8 cellular contexts compared by ENCODE assay signal in the genomic region with DNA sequence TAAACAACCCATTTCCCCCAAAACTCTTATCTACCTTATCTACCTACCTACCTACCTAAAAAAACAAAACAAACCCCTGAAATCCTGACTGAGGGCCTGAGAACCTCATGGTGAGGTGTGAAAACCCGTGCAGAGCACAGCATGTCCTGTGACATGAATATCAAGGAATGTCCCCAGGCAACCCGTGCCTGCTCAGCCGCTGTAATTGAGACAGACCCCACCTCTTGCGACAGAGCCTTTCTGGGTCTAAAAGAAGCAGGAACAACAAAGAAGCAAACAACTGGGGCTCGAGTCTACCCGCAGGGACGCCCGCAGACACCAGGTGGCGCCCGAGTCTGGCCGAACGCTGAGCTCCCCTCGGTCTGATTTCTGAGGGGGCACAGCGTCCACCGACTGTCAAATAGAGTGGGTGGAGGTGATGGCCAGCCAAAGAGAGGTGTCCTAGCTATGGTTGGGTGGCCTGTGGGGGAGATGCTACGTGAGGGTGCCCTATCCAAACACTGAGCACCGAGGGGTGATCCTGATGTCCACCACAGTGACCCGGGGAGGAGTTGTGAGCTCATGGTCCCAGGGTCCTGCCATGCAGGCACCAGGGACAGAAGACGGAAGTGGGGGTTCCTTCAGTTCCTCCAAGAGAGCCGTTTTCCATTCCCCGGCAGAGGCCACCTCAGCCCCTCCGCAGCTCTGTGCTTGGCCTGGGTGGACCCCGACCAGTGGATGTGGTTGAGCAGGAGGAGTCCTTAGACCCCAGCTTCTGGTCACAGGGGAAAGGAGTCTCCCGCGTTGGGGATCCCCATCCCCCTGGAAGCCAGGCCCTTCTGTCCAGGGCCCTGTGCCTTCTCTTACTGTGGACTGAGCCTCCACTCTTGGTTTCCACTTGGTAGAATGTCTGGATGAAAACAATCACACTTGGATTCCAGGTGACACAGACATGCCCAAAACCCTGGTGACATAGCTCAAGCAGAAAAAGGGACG.
DNase-seq lines count a peak whose midpoint lies in the region; ATAC-seq and TF ChIP-seq lines count a peak whose summit lies in the region.

No MANE protein-coding gene starts in this region.

- no peak overlapping the region for H3K4me3 Mint-ChIP-seq in naive B cell

- intact Hi-C loops in PC-9 (cut with micrococcal nuclease; ENCODE audit: unreplicated experiment), result loop anchor here (1.0 kb wide), 4 partner anchors 180 to 953 kb away; no protein-coding TSS in a partner anchor

- H3K9me3 Mint-ChIP-seq in naive B cell, result peaks cover 0 to 5% (median 2%) of the 10 kb centered on the region in 7 donors

- H3K36me3 ChIP-seq in PC-9 (ENCODE audit: low read depth), result no peaks in the 10 kb centered on the region

- no peaks in the 10 kb centered on the region for H3K9me3 ChIP-seq in PC-9 (ENCODE audit: insufficient read depth, low read depth)

- ATAC-seq in HG03520 (IDR thresholded peaks at IDR 0.05; ENCODE audit: unreplicated experiment), result peak; percentile 50
- peak; percentile 28 to 52 for ATAC-seq in naive B cell (ENCODE audit: low read depth in 2 of 2)
- no peak for ATAC-seq in GM21423 (IDR thresholded peaks at IDR 0.05; ENCODE audit: unreplicated experiment)

- TF ChIP-seq CTCF in PC-9 (conservative IDR thresholded peaks at IDR 0.05), result peak; percentile 98

- no peaks in the 10 kb centered on the region for H3K36me3 Mint-ChIP-seq in naive B cell

- peak overlapping the region; percentile 34; the same call in 1 of the 2 replicates for H3K27ac ChIP-seq in PC-9

- H3K27ac Mint-ChIP-seq in naive B cell, result peak overlapping the region in 2 of 6 donors; percentile 15 to 94

- H2AFZ ChIP-seq in PC-9, result peak overlapping the region; percentile 64

- H3K9me2 ChIP-seq in PC-9 (ENCODE audit: insufficient read depth), result no peaks in the 10 kb centered on the region

- H3K4me3 ChIP-seq in PC-9, result no peak overlapping the region

- H3K4me2 ChIP-seq in PC-9, result peak overlapping the region; percentile 47

- DNase-seq in GF-D8 (lab: John Stamatoyannopoulos, UW), result peak; percentile 34
- peak; percentile 77 to 79 for DNase-seq in PC-9
- peak; percentile 65 for DNase-seq in activated T-cell treated with anti-CD3 and anti-CD28 coated beads for 24 hours (ENCODE audit: low read depth)
- peak; percentile 38 to 63 for DNase-seq in erythroblast (lab: John Stamatoyannopoulos, UW)
- peak; percentile 39 for DNase-seq in naive B cell
- peak; percentile 67 for DNase-seq in stimulated activated CD8-positive, alpha-beta memory T cell treated with anti-CD3 and anti-CD28 coated beads, Interleukin-7, amount 100 ng/mL, for 24 hours (ENCODE audit: low read depth)

- H3K4me1 ChIP-seq in PC-9 (replicated peaks; ENCODE audit: insufficient read depth), result peaks cover 10% of the 10 kb centered on the region; the same call in 1 of the 2 replicates

- H3K27me3 ChIP-seq in PC-9 (ENCODE audit: insufficient read depth, low read depth), result no peaks in the 10 kb centered on the region

- peaks cover under 1% of the 10 kb centered on the region; the same call in 1 of the 2 replicates for H3F3A ChIP-seq in PC-9 (ENCODE audit: insufficient read depth, low read depth)

- peaks cover 19 to 57% (median 27%) of the 10 kb centered on the region in 3 donors for H3K27me3 Mint-ChIP-seq in naive B cell

- TF ChIP-seq POLR2A in erythroblast (IDR thresholded peaks at IDR 0.05; ENCODE audit: low read length), result no peak

- CTCF ChIA-PET in PC-9 (lab: Charles Lee), result interaction anchor here (0.6 to 1.1 kb wide), 6 partner anchors 17 to 1267 kb away, joined by 3 to 4 read pairs (median 3); no protein-coding TSS in a partner anchor

- H3K4me1 Mint-ChIP-seq in naive B cell, result peaks cover 4 to 12% (median 8%) of the 10 kb centered on the region in 3 donors

- no peaks in the 10 kb centered on the region for H4K20me1 ChIP-seq in PC-9 (ENCODE audit: insufficient read depth)

- POLR2A ChIA-PET in PC-9 (lab: Charles Lee; ENCODE audit: unreplicated experiment), result interaction anchor here (0.6 kb wide), 1 partner anchor 119 kb away, joined by 7 read pairs; no protein-coding TSS in a partner anchor

- H3K79me2 ChIP-seq in PC-9 (ENCODE audit: low read depth), result no peaks in the 10 kb centered on the region

- no TSS peak for BruUV-seq in PC-9 (replicated peaks; lab: Mats Ljungman, UMichigan)
